Comparison of ENCODE assay signal across 8 cellular contexts in the genomic region with DNA sequence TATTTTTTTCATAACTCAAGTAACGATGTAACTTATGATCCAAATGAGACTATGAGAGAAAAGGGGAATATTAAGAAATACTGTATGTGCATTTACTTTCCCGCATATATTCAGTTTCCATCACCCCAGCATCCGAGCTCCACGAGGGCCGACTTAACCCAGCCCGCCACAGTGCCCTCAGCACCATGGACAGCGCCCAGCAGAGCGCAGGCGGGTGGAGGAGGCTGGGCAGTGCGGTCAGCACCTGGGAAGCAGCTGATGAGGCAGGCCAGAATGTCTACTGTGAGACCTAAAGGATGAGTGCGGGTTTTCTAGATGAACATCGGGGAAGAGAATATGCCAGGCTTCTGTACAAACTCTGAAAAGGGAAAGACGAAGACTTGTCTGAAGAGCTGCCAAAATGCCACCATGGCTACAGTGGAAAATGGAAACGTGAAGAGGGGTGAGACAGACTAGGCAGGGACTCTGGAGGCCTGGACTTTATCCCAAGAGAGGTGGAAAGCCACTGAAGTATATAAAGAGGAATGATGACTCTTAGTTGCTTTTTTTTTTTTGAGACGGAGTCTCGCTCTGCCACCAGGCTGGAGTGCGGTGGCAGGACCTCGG. TPM values are rescaled to one million over a fixed set of nuclear protein-coding genes. Genes with fewer than 3 reads are reported as not detected.
DNase-seq lines count a peak whose midpoint lies in the region; ATAC-seq, FAIRE-seq and TF ChIP-seq lines count a peak whose summit lies in the region.
"Had no signal": no experiment of that assay in that cellular context is flagged by ENCODE, and none has a peak within 500 bp of the region (broad histone marks: within the 10 kb centered on the region; RNA-seq: fewer than 3 reads in every experiment).

No MANE protein-coding gene starts in this region.

- no peak overlapping the region for H3K4me2 ChIP-seq in neural progenitor cell
- H3K4me2 ChIP-seq: PC-9 had no signal

- H3K79me2 ChIP-seq in neural progenitor cell (ENCODE audit: low read depth): no peaks in the 10 kb centered on the region

- peak overlapping the region; percentile 12 for H3K4me3 Mint-ChIP-seq in neural progenitor cell

- H3K27me3 ChIP-seq in neural progenitor cell: peaks cover 59% of the 10 kb centered on the region

- TF ChIP-seq CTCF in fibroblast of mammary gland (conservative IDR thresholded peaks at IDR 0.05; ENCODE audit: control insufficient read depth, insufficient read depth, low read depth, low read length) (no peak), neural progenitor cell (IDR thresholded peaks at IDR 0.05) (no peak), D721Med (IDR thresholded peaks at IDR 0.05; ENCODE audit: insufficient read depth, missing control alignments) (no peak)

- no peak for ATAC-seq in GM19455 (IDR thresholded peaks at IDR 0.05; ENCODE audit: unreplicated experiment)

- no peak overlapping the region for H3K27ac ChIP-seq in neural progenitor cell
- H3K27ac ChIP-seq: PC-9 had no signal

- no peak overlapping the region for H3K9ac ChIP-seq in neural progenitor cell

- H3F3A ChIP-seq in neural progenitor cell (ENCODE audit: low read depth): no peaks in the 10 kb centered on the region

- no peaks in the 10 kb centered on the region for H3K9me3 ChIP-seq in neural progenitor cell (ENCODE audit: low read depth)

- H3K4me1 Mint-ChIP-seq in neural progenitor cell: no peaks in the 10 kb centered on the region

- no peaks in the 10 kb centered on the region for H3K36me3 Mint-ChIP-seq in neural progenitor cell

- H3K36me3 ChIP-seq in neural progenitor cell: no peaks in the 10 kb centered on the region

- no peaks in the 10 kb centered on the region for H3K9me3 Mint-ChIP-seq in neural progenitor cell

- no peak overlapping the region for H2AFZ ChIP-seq in neural progenitor cell (replicated peaks)
- H2AFZ ChIP-seq: PC-9 had no signal

- H3K27ac Mint-ChIP-seq in neural progenitor cell: no peak overlapping the region

- no peak for FAIRE-seq in D721Med (lab: Jason Lieb, UNC)

- H3K4me3 ChIP-seq in fibroblast of mammary gland (ENCODE audit: control insufficient read depth, low read depth, low read length): no peak overlapping the region
- no peak overlapping the region for H3K4me3 ChIP-seq in neural progenitor cell
- H3K4me3 ChIP-seq: PC-9 had no signal

- peaks cover under 1% of the 10 kb centered on the region for H3K4me1 ChIP-seq in neural progenitor cell

- H4K20me1 ChIP-seq in neural progenitor cell (ENCODE audit: low read depth): peaks cover 13% of the 10 kb centered on the region

- peak; percentile 68 for DNase-seq in HuH-7.5 (ENCODE audit: low spot score)
- DNase-seq in activated CD4-positive, alpha-beta T cell treated with anti-CD3 and anti-CD28 coated beads, Interleukin-2, amount 50 U/mL, for 48 hours: peak; percentile 44 to 47
- peak; percentile 45 for DNase-seq in fibroblast of mammary gland (ENCODE audit: low read depth)
- DNase-seq in neural progenitor cell (ENCODE audit: low spot score): peak; percentile 90
- DNase-seq in D721Med (ENCODE audit: insufficient read length, low spot score): no peak
- DNase-seq in NCI-H1694 (lab: John Stamatoyannopoulos, UW): no peak

- peaks cover 22% of the 10 kb centered on the region for H3K27me3 Mint-ChIP-seq in neural progenitor cell (ENCODE audit: insufficient read depth, low read depth)

RNA-seq across cellular contexts. Expression of gene MED27, which starts 34.5 kb away (rescaled TPM):
- total RNA-seq in neural progenitor cell (ENCODE audit: low replicate concordance): 15.1 and 25.1 TPM in 2 replicates

RNA-seq across cellular contexts. Expression of gene NTNG2, which starts 47.7 kb away (rescaled TPM):
- total RNA-seq in neural progenitor cell (ENCODE audit: low replicate concordance): 1.0 and 1.2 TPM in 2 replicates
- total RNA-seq: PC-9 had no signal

Comparison
In these comparisons a context has a peak if more than half of its experiments do, and no peak if none do; other contexts are left out.
1. DNase-seq: peak in HuH-7.5 (single experiment), activated CD4-positive, alpha-beta T cell treated with anti-CD3 and anti-CD28 coated beads, Interleukin-2, amount 50 U/mL, for 48 hours (2 of 2), fibroblast of mammary gland (single experiment) and neural progenitor cell (single experiment); none in D721Med (single experiment) and NCI-H1694 (single experiment).